In genomic region chr6:52221302-52221701, GRCh38 we compare ENCODE assay signal across 10 cellular contexts. TPM values are rescaled to one million over a fixed set of nuclear protein-coding genes. Genes with fewer than 3 reads are reported as not detected.
DNase-seq lines count a peak whose midpoint lies in the region; ATAC-seq, FAIRE-seq and TF ChIP-seq lines count a peak whose summit lies in the region.
"Had no signal": no experiment of that assay in that cellular context is flagged by ENCODE, and none has a peak within 500 bp of the region (broad histone marks: within the 10 kb centered on the region; RNA-seq: fewer than 3 reads in every experiment).

No MANE protein-coding gene starts in this region.

- TF ChIP-seq POLR2A in H1 (IDR thresholded peaks at IDR 0.05; ENCODE audit: control extremely low read depth in 1 of 2, low read depth in 2 of 2, low read length in 2 of 2), result no peak

- H4K91ac ChIP-seq in H1 (replicated peaks; ENCODE audit: insufficient read length, low read length), result no peak overlapping the region

- intact Hi-C loops in psoas muscle (cut with DNase I) (no loop called here), PC-3 (cut with micrococcal nuclease) (no loop called here)

- H2AK5ac ChIP-seq in H1 (ENCODE audit: low read depth, low read length), result no peak overlapping the region

- no peak overlapping the region for H2BK12ac ChIP-seq in H1 (ENCODE audit: low read depth, low read length)

- FAIRE-seq in H1 (lab: Jason Lieb, UNC), result no peak

- H3F3A ChIP-seq in PC-3 (ENCODE audit: low read length, unreplicated experiment), result no peaks in the 10 kb centered on the region

- no peak overlapping the region for H2BK20ac ChIP-seq in H1 (ENCODE audit: low read length)

- H2BK15ac ChIP-seq in H1 (ENCODE audit: low read length), result no peak overlapping the region

- H3K23me2 ChIP-seq in H1 (ENCODE audit: low read depth, low read length), result no peaks in the 10 kb centered on the region

- H3K23ac ChIP-seq in H1 (ENCODE audit: insufficient read length), result no peak overlapping the region

- H4K20me1 ChIP-seq in H1 (replicated peaks in 1 of 2; ENCODE audit: control insufficient read depth in 1 of 2, insufficient read depth in 2 of 2, low read length in 2 of 2), result no peaks in the 10 kb centered on the region
- no peaks in the 10 kb centered on the region for H4K20me1 ChIP-seq in PC-3 (ENCODE audit: low read length)

- H3K79me1 ChIP-seq in H1 (ENCODE audit: low read depth, low read length), result no peaks in the 10 kb centered on the region

- H4K8ac ChIP-seq in H1 (ENCODE audit: extremely low read depth, insufficient read depth, low read length), result peak overlapping the region; percentile 35; the same call in 1 of the 2 replicates

- POLR2A ChIA-PET in H1 (lab: Charles Lee; ENCODE audit: partially characterized antibody), result no interaction called here
- POLR2A ChIA-PET in PC-3 (lab: Charles Lee; ENCODE audit: unreplicated experiment), result no interaction called here

- no peaks in the 10 kb centered on the region for H3K9me2 ChIP-seq in PC-3 (replicated peaks; ENCODE audit: low read length)

- ATAC-seq in GM18520 (IDR thresholded peaks at IDR 0.05; ENCODE audit: unreplicated experiment) (peak; percentile 61), HG02588 (IDR thresholded peaks at IDR 0.05; ENCODE audit: unreplicated experiment) (peak; percentile 58), psoas muscle (no peak), PC-3 (no peak)

- H3K27me3 ChIP-seq in H1 (replicated peaks in 1 of 4; ENCODE audit: control insufficient read depth in 3 of 4, extremely low read depth in 1 of 4, insufficient read depth in 3 of 4, low read length in 3 of 4), result no peaks in the 10 kb centered on the region
- H3K27me3 ChIP-seq in psoas muscle (ENCODE audit: insufficient read depth in 3 of 3, low read length in 2 of 3), result peaks cover 0 to 4% (median 1%) of the 10 kb centered on the region in 3 donors
- H3K27me3 ChIP-seq in PC-3 (ENCODE audit: low read length), result peaks cover 30% of the 10 kb centered on the region; the same call in 1 of the 2 replicates

- BruUV-seq in PC-3 (replicated peaks; lab: Mats Ljungman, UMichigan), result no TSS peak

- TF ChIP-seq CTCF in H1 (IDR thresholded peaks at IDR 0.05; ENCODE audit: control extremely low read depth in 1 of 3, insufficient read depth in 1 of 3, low read depth in 1 of 3, low read length in 3 of 3), result no peak
- no peak for TF ChIP-seq CTCF in psoas muscle (IDR thresholded peaks at IDR 0.05)
- TF ChIP-seq CTCF in PC-3 (conservative IDR thresholded peaks at IDR 0.05; ENCODE audit: low read depth, low read length), result no peak

- H3K14ac ChIP-seq in H1 (ENCODE audit: insufficient read length), result no peak overlapping the region

- no peak overlapping the region for H3K18ac ChIP-seq in H1 (ENCODE audit: extremely low read depth, low read length)

- no peak overlapping the region for H4K5ac ChIP-seq in H1 (ENCODE audit: insufficient read length, low read depth, low read length)

- DNase-seq in KG1 (lab: John Stamatoyannopoulos, UW) (peak; percentile 69), H1 (ENCODE audit: low read depth in 1 of 2, low spot score in 2 of 2) (no peak), mucosa of gallbladder (ENCODE audit: low spot score) (no peak), psoas muscle (no peak), NCI-H446 (lab: John Stamatoyannopoulos, UW) (no peak), PC-3 (no peak)

- no peak overlapping the region for H2BK120ac ChIP-seq in H1 (replicated peaks; ENCODE audit: low read depth, low read length)

- H3K79me2 ChIP-seq in H1 (ENCODE audit: control insufficient read depth in 1 of 2, insufficient read depth in 2 of 2, low read length in 2 of 2) (no peaks in the 10 kb centered on the region), PC-3 (ENCODE audit: low read length) (no peaks in the 10 kb centered on the region)

- no peak overlapping the region for H2AFZ ChIP-seq in H1 (ENCODE audit: low read length)
- H2AFZ ChIP-seq in PC-3 (ENCODE audit: low read length), result no peak overlapping the region

- no peak overlapping the region for H3K56ac ChIP-seq in H1 (replicated peaks; ENCODE audit: insufficient read length, low read depth, low read length)

- H2BK5ac ChIP-seq in H1 (ENCODE audit: low read depth, low read length), result no peak overlapping the region

- H3K4me3 ChIP-seq in H1 (ENCODE audit: extremely low read depth in 1 of 4, insufficient read depth in 2 of 4, low read depth in 3 of 4, low read length in 4 of 4) (no peak overlapping the region), psoas muscle (no peak overlapping the region), PC-3 (ENCODE audit: low read length) (no peak overlapping the region)

- H3K4me1 ChIP-seq in H1 (replicated peaks in 1 of 4; ENCODE audit: control insufficient read depth in 3 of 4, insufficient read depth in 4 of 4, low read length in 3 of 4) (no peaks in the 10 kb centered on the region), psoas muscle (no peaks in the 10 kb centered on the region), PC-3 (ENCODE audit: insufficient read depth, low read length) (no peaks in the 10 kb centered on the region)

- CTCF ChIA-PET in H1 (lab: Charles Lee; ENCODE audit: partially characterized antibody) (no interaction called here), PC-3 (lab: Charles Lee) (no interaction called here)

- no peaks in the 10 kb centered on the region for H3K36me3 ChIP-seq in H1 (ENCODE audit: control insufficient read depth in 2 of 4, insufficient read depth in 4 of 4, low read length in 3 of 4)
- H3K36me3 ChIP-seq in psoas muscle (ENCODE audit: insufficient read depth in 1 of 2, low read depth in 1 of 2), result no peaks in the 10 kb centered on the region
- no peaks in the 10 kb centered on the region for H3K36me3 ChIP-seq in PC-3 (ENCODE audit: low read depth, low read length)

- no peaks in the 10 kb centered on the region for H3K9me3 ChIP-seq in H1 (ENCODE audit: insufficient read depth in 2 of 2, low read depth in 1 of 2, low read length in 1 of 2)
- H3K9me3 ChIP-seq in psoas muscle, result no peaks in the 10 kb centered on the region
- H3K9me3 ChIP-seq in PC-3 (ENCODE audit: low read length), result no peaks in the 10 kb centered on the region

- H3K27ac ChIP-seq in H1 (ENCODE audit: low read depth, low read length), result no peak overlapping the region
- no peak overlapping the region for H3K27ac ChIP-seq in psoas muscle
- H3K27ac ChIP-seq in PC-3 (ENCODE audit: low read length), result no peak overlapping the region

- 93% methylated on average over 3 of the region's 3 CpGs; no CpG with 5 or more reads in 1 of the 2 experiments for WGBS in H1 (ENCODE audit: extremely low coverage in 1 of 2, insufficient coverage in 1 of 2, insufficient read length in 1 of 2, insufficient replicate concordance in 2 of 2, low coverage in 1 of 2, low lambda C conversion rate in 2 of 2, missing lambda C conversion rate in 1 of 2), 2 experiments
- WGBS in psoas muscle, 3 donors, result 45 to 65% (median 63%) methylated on average over 3 of the region's 3 CpGs

- H3K9ac ChIP-seq in H1 (replicated peaks in 1 of 4; ENCODE audit: extremely low read depth in 1 of 4, low read depth in 3 of 4, low read length in 3 of 4) (no peak overlapping the region), PC-3 (ENCODE audit: low read length) (no peak overlapping the region)

- H3K4me2 ChIP-seq in H1 (ENCODE audit: insufficient read depth in 1 of 2, low read depth in 2 of 2, low read length in 2 of 2) (no peak overlapping the region), PC-3 (ENCODE audit: low read length) (no peak overlapping the region)

- no peak for TF ChIP-seq EP300 in H1 (IDR thresholded peaks at IDR 0.05; ENCODE audit: borderline replicate concordance in 1 of 2, low read depth in 2 of 2, low read length in 2 of 2)

- no peak overlapping the region for H3K4ac ChIP-seq in H1 (replicated peaks; ENCODE audit: insufficient read length, low read depth, low read length)

- no peak for TF ChIP-seq RAD21 in H1 (IDR thresholded peaks at IDR 0.05 in 1 of 2, conservative IDR thresholded peaks at IDR 0.05 in 1 of 2; ENCODE audit: low read depth in 2 of 2, low read length in 2 of 2)

TF ChIP-seq in H1, 55 proteins besides CTCF, POLR2A, EP300 and RAD21:
- no peak for TF ChIP-seq KDM1A (IDR thresholded peaks at IDR 0.05; ENCODE audit: borderline replicate concordance, low read length)
- no peak for TF ChIP-seq BRCA1 (IDR thresholded peaks at IDR 0.05; ENCODE audit: low read depth, low read length)
- no peak for TF ChIP-seq BACH1 (IDR thresholded peaks at IDR 0.05; ENCODE audit: low read length)
- no peak for TF ChIP-seq KDM4A (IDR thresholded peaks at IDR 0.05; ENCODE audit: low read depth, low read length, severe bottlenecking)
- no peak for TF ChIP-seq USF2 (IDR thresholded peaks at IDR 0.05; ENCODE audit: low read length)
- TF ChIP-seq CBX5 (IDR thresholded peaks at IDR 0.05; ENCODE audit: low read depth, low read length), result no peak
- no peak for TF ChIP-seq RBBP5 (IDR thresholded peaks at IDR 0.05; ENCODE audit: borderline replicate concordance, low read depth, low read length)

RNA-seq across cellular contexts. Expression of gene IL17F, which starts 23.0 kb away (rescaled TPM):
- total RNA-seq in H1 (2021; fragmentation: NEBNext Ultra II Directional; extraction: Animal tissue kit (Norgen Biotek cat#: 25700)), result not detected in 2 replicates
- polyA plus RNA-seq in H1 (2011; rRNA removed), result 0.08 TPM in 1 of 2 replicates, not detected in the other
- polyA plus RNA-seq in H1 (2011; cell fraction: cytosol; rRNA removed), result not detected
- polyA plus RNA-seq in H1 (2011; cell fraction: nucleus; rRNA removed), result not detected
- polyA plus RNA-seq in H1 (2012, experiment 1 of 2), result not detected in 4 replicates
- not detected for polyA plus RNA-seq in H1 (2012, experiment 2 of 2)
- polyA plus RNA-seq in H1 (2013, experiment 1 of 2), result not detected
- not detected for polyA plus RNA-seq in H1 (2013, experiment 2 of 2)
- not detected in 2 replicates for polyA minus RNA-seq in H1 (2011; rRNA and poly(A)+ RNA removed)
- not detected for polyA minus RNA-seq in H1 (2011; cell fraction: cytosol; rRNA and poly(A)+ RNA removed)
- polyA minus RNA-seq in H1 (2011; cell fraction: nucleus; rRNA and poly(A)+ RNA removed), result not detected
- total RNA-seq in mucosa of gallbladder, result not detected
- not detected for total RNA-seq in psoas muscle
- polyA plus RNA-seq in psoas muscle, result not detected
- total RNA-seq in PC-3 (2014; rRNA removed), result not detected in 2 replicates
- total RNA-seq: chondrocyte, SK-MEL-5 had no signal

RNA-seq across cellular contexts. Expression of gene IL17A, which starts 35.1 kb away (rescaled TPM):
- not detected in 2 replicates for total RNA-seq in H1 (2021; fragmentation: NEBNext Ultra II Directional; extraction: Animal tissue kit (Norgen Biotek cat#: 25700))
- polyA plus RNA-seq in H1 (2011; rRNA removed), result not detected in 2 replicates
- not detected for polyA plus RNA-seq in H1 (2011; cell fraction: cytosol; rRNA removed)
- polyA plus RNA-seq in H1 (2011; cell fraction: nucleus; rRNA removed), result not detected
- not detected in 4 replicates for polyA plus RNA-seq in H1 (2012, experiment 1 of 2)
- polyA plus RNA-seq in H1 (2012, experiment 2 of 2), result not detected
- polyA plus RNA-seq in H1 (2013, experiment 1 of 2), result not detected
- polyA plus RNA-seq in H1 (2013, experiment 2 of 2), result not detected
- not detected in 2 replicates for polyA minus RNA-seq in H1 (2011; rRNA and poly(A)+ RNA removed)
- polyA minus RNA-seq in H1 (2011; cell fraction: cytosol; rRNA and poly(A)+ RNA removed), result not detected
- not detected for polyA minus RNA-seq in H1 (2011; cell fraction: nucleus; rRNA and poly(A)+ RNA removed)
- total RNA-seq in mucosa of gallbladder, result not detected
- total RNA-seq in psoas muscle, result not detected
- polyA plus RNA-seq in psoas muscle, result not detected
- not detected in 2 replicates for total RNA-seq in PC-3 (2014; rRNA removed)
- total RNA-seq: chondrocyte, SK-MEL-5 had no signal

Comparison
In these comparisons a context has a peak if more than half of its experiments do, and no peak if none do; other contexts are left out.
1. ATAC-seq: peak in GM18520 (single experiment) and HG02588 (single experiment); none in psoas muscle (0 of 4) and PC-3 (single experiment).